20 cellular contexts compared by ENCODE assay signal in the genomic region with DNA sequence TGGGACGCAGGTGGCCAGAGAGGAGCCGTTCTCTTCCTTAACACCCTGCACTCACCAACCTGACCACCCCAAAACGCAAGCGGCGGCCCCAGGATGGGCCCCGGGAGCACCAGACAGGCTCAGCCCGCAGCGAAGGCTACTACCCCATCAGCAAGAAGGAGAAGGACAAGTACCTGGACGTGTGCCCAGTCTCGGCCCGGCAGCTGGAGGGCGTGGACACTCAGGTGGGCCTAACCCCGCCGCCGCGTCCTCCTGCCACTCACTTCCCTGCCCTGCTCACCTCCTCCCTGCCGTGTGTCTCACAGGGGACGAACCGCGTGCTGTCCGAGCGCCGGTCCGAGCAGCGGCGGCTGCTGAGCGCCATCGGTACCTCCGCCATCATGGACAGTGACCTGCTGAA.
"Had no signal": no experiment of that assay in that cellular context is flagged by ENCODE, and none has a peak within 500 bp of the region (broad histone marks: within the 10 kb centered on the region; RNA-seq: fewer than 3 reads in every experiment).

No MANE protein-coding gene starts in this region.

- ATAC-seq: activated T-cell treated with anti-CD3 and anti-CD28 coated beads, Interleukin-2, amount 50 U/mL, for 4 hours; heart left ventricle; left colon; naive thymus-derived CD4-positive, alpha-beta T cell; sciatic nerve had no signal

- FAIRE-seq: keratinocyte, small intestine had no signal

- H3K27me3 ChIP-seq: cardiac muscle cell, heart left ventricle, testis, vagina had no signal

- H3K27ac ChIP-seq: cardiac muscle cell, epithelial cell of prostate, heart left ventricle, testis, vagina had no signal

- H3K4me3 ChIP-seq: cardiac muscle cell, heart left ventricle, testis, vagina had no signal

- DNase-seq: activated CD8-positive, alpha-beta memory T cell treated with anti-CD3 and anti-CD28 coated beads for 24 hours; activated CD8-positive, alpha-beta memory T cell treated with anti-CD3 and anti-CD28 coated beads, Interleukin-2, amount 50 U/mL, for 4 hours; activated naive CD4-positive, alpha-beta T cell treated with anti-CD3 and anti-CD28 coated beads for 36 hours; activated T-cell treated with anti-CD3 and anti-CD28 coated beads, Interleukin-2, amount 50 U/mL, for 4 hours; amygdala; cortex of kidney; endodermal cell; heart left ventricle; left colon; naive thymus-derived CD4-positive, alpha-beta T cell; small intestine; stimulated activated CD4-positive, alpha-beta T cell treated with anti-CD3 and anti-CD28 coated beads, Interleukin-2, amount 100 ng/mL, for 24 hours; stimulated activated naive CD4-positive, alpha-beta T cell; T1000; testis had no signal

- H3K9me3 ChIP-seq: heart left ventricle, testis, vagina had no signal
